Comparison of ENCODE assay signal across 8 cellular contexts in the genomic region with DNA sequence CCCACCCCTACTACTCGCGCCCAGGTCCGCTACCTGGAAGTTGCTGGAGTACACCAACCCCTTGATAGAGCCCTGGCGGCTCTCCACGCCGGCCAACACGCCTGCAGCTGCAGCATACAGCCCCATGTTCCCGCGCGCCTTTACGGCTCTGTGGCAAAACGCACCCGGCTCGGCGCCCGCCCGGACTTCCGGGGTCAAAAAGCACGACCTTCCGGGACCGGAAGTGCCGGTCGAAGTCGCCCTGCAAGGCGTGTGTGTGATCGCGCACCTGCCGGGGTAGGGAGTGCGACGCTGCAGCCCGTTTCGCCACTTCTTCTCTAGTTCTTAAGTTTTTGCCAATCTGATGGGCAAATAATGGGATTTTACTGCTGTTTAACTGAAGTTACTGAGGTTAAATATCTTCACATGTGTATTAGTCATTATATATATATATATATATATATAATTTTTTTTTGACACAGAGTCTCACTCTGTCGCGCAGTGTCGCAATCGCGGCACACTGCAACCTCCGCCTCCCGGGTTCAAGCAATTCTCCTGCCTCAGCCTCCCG. TPM values are rescaled to one million over a fixed set of nuclear protein-coding genes. Genes with fewer than 3 reads are reported as not detected.
DNase-seq lines count a peak whose midpoint lies in the region; ATAC-seq and TF ChIP-seq lines count a peak whose summit lies in the region.

A gene (minus strand): TSS at position 162 of the 550 bp plus-strand sequence. CDS start 36 bp downstream, at position 126.

- H3K4me1 Mint-ChIP-seq in endothelial cell (ENCODE audit: unreplicated experiment) (peaks cover 9% of the 10 kb centered on the region), mesothelial cell of epicardium (peaks cover 11% of the 10 kb centered on the region)

- DNase-seq in CD1c-positive myeloid dendritic cell (ENCODE audit: extremely low spot score): peak; percentile 90
- DNase-seq in NOMO-1 (lab: John Stamatoyannopoulos, UW; ENCODE audit: unreplicated experiment in 2 of 2): peak; percentile 100
- peak; percentile 69 to 82 for DNase-seq in activated CD8-positive, alpha-beta memory T cell treated with anti-CD3 and anti-CD28 coated beads for 4 hours (ENCODE audit: low read depth in 2 of 2)
- DNase-seq in endothelial cell (ENCODE audit: low spot score): peak; percentile 73
- peak; percentile 36 to 61 for DNase-seq in mesothelial cell of epicardium (ENCODE audit: low spot score in 2 of 2, unreplicated experiment in 2 of 2)
- peak; percentile 83 to 88 for DNase-seq in stimulated activated CD8-positive, alpha-beta memory T cell treated with anti-CD3 and anti-CD28 coated beads, Interleukin-15, amount 100 ng/mL, for 48 hours (ENCODE audit: low read depth in 2 of 2)

- H3K36me3 Mint-ChIP-seq in endothelial cell (ENCODE audit: low read depth, unreplicated experiment) (peaks cover 19% of the 10 kb centered on the region), mesothelial cell of epicardium (peaks cover 10% of the 10 kb centered on the region)

- ATAC-seq in GM19397 (IDR thresholded peaks at IDR 0.05; ENCODE audit: unreplicated experiment) (peak; percentile 87), HG03565 (IDR thresholded peaks at IDR 0.05; ENCODE audit: unreplicated experiment) (peak; percentile 84)

- H3K27ac Mint-ChIP-seq in endothelial cell (ENCODE audit: unreplicated experiment) (no peak within 1 kb of the TSS), mesothelial cell of epicardium (peak within 1 kb of the TSS; percentile 85)

- no peak for TF ChIP-seq CTCF in endothelial cell (IDR thresholded peaks at IDR 0.05; ENCODE audit: unreplicated experiment)
- TF ChIP-seq CTCF in mesothelial cell of epicardium (IDR thresholded peaks at IDR 0.05; ENCODE audit: unreplicated experiment): no peak

- H3K9me3 Mint-ChIP-seq in endothelial cell (ENCODE audit: unreplicated experiment): no peaks in the 10 kb centered on the region
- no peaks in the 10 kb centered on the region for H3K9me3 Mint-ChIP-seq in mesothelial cell of epicardium

- H3K4me3 Mint-ChIP-seq in endothelial cell (ENCODE audit: unreplicated experiment): peak within 1 kb of the TSS; percentile 90
- peak within 1 kb of the TSS; percentile 88 for H3K4me3 Mint-ChIP-seq in mesothelial cell of epicardium

- peaks cover 10% of the 10 kb centered on the region for H3K27me3 Mint-ChIP-seq in endothelial cell (ENCODE audit: unreplicated experiment)
- no peaks in the 10 kb centered on the region for H3K27me3 Mint-ChIP-seq in mesothelial cell of epicardium (ENCODE audit: low read depth)

RNA-seq across cellular contexts. Expression of the gene that starts here (rescaled TPM):
- total RNA-seq in endothelial cell (ENCODE audit: unreplicated experiment): 10.7 TPM
- total RNA-seq in mesothelial cell of epicardium: 18.6 to 20.5 TPM (median 19.8 TPM) in 3 replicates

Comparison
In these comparisons a context has a peak if more than half of its experiments do, and no peak if none do; other contexts are left out.
1. Peak in every context shown above with its lines: DNase-seq and ATAC-seq.
2. DNase-seq: peak in every context shown above with its lines; median percentile 100 in NOMO-1; 90 in CD1c-positive myeloid dendritic cell; 86 in stimulated activated CD8-positive, alpha-beta memory T cell treated with anti-CD3 and anti-CD28 coated beads, Interleukin-15, amount 100 ng/mL, for 48 hours; 76 in activated CD8-positive, alpha-beta memory T cell treated with anti-CD3 and anti-CD28 coated beads for 4 hours; 73 in endothelial cell; 48 in mesothelial cell of epicardium.